19 cellular contexts compared by ENCODE assay signal in genomic region chr5:96198673-96199072, GRCh38.
A peak's percentile ranks its signal among the peaks of the same experiment; 100 is the strongest.
DNase-seq lines count a peak whose midpoint lies in the region; ATAC-seq and TF ChIP-seq lines count a peak whose summit lies in the region.
"Had no signal": no experiment of that assay in that cellular context is flagged by ENCODE, and none has a peak within 500 bp of the region (broad histone marks: within the 10 kb centered on the region; RNA-seq: fewer than 3 reads in every experiment).

No MANE protein-coding gene starts in this region.

- no TSS peak for BruUV-seq in Panc1 (replicated peaks; lab: Mats Ljungman, UMichigan)

- no peaks in the 10 kb centered on the region for H3K36me3 Mint-ChIP-seq in activated CD4-positive, alpha-beta memory T cell treated with anti-CD3 and anti-CD28 coated beads for 36 hours
- H3K36me3 Mint-ChIP-seq: activated naive CD4-positive, alpha-beta T cell treated with anti-CD3 and anti-CD28 coated beads, Interleukin-2, amount 10 ng/mL, durations not matched to agents 7 days and 5 days had no signal

- POLR2A ChIA-PET in Panc1 (lab: Charles Lee) = no interaction called here
- POLR2A ChIA-PET in activated CD4-positive, alpha-beta memory T cell treated with anti-CD3 and anti-CD28 coated beads for 36 hours (lab: Charles Lee) = no interaction called here

- DNase-seq in Panc1 (ENCODE audit: low read depth, low spot score) = no peak
- DNase-seq in dermis microvascular lymphatic vessel endothelial cell (ENCODE audit: low read depth in 2 of 2) = peak; percentile 12 to 79
- DNase-seq in right lobe of liver = no peak
- DNase-seq in posterior vena cava (ENCODE audit: low spot score) = no peak
- DNase-seq in activated CD4-positive, alpha-beta memory T cell treated with anti-CD3 and anti-CD28 coated beads for 36 hours = no peak
- DNase-seq in aorta = no peak
- DNase-seq: activated CD8-positive, alpha-beta T cell treated with anti-CD3 and anti-CD28 coated beads, Interleukin-2, amount 10 ng/mL, durations not matched to agents 7 days and 5 days; activated naive CD4-positive, alpha-beta T cell treated with anti-CD3 and anti-CD28 coated beads, Interleukin-2, amount 10 ng/mL, durations not matched to agents 7 days and 5 days; activated T-cell treated with anti-CD3 and anti-CD28 coated beads, Interleukin-2, amount 50 U/mL, for 4 hours; gastrocnemius medialis; midbrain; NCI-H1105; NCI-H510A treated with DMSO at 0.1 percent for 48 hours; nephron progenitor cell; RPMI8226; T1000 had no signal

- TF ChIP-seq POLR2A in right lobe of liver (IDR thresholded peaks at IDR 0.05) = no peak

- H3K27me3 Mint-ChIP-seq in activated CD4-positive, alpha-beta memory T cell treated with anti-CD3 and anti-CD28 coated beads for 36 hours = peaks cover 5% of the 10 kb centered on the region
- H3K27me3 Mint-ChIP-seq: activated naive CD4-positive, alpha-beta T cell treated with anti-CD3 and anti-CD28 coated beads, Interleukin-2, amount 10 ng/mL, durations not matched to agents 7 days and 5 days had no signal

- no peak for ATAC-seq in Panc1
- ATAC-seq in right lobe of liver = no peak
- no peak for ATAC-seq in HG03469 (IDR thresholded peaks at IDR 0.05; ENCODE audit: unreplicated experiment)
- no peak for ATAC-seq in aorta (ENCODE audit: low FRiP score)
- ATAC-seq: activated CD8-positive, alpha-beta T cell treated with anti-CD3 and anti-CD28 coated beads, Interleukin-2, amount 10 ng/mL, durations not matched to agents 7 days and 5 days; activated T-cell treated with anti-CD3 and anti-CD28 coated beads, Interleukin-2, amount 50 U/mL, for 4 hours; gastrocnemius medialis had no signal

- TF ChIP-seq CTCF in 22Rv1 (IDR thresholded peaks at IDR 0.05) (no peak), Panc1 (IDR thresholded peaks at IDR 0.05) (no peak), right lobe of liver (IDR thresholded peaks at IDR 0.05) (no peak)

- no peak overlapping the region for H3K4me3 ChIP-seq in Panc1 (ENCODE audit: low read depth in 2 of 2, low read length in 2 of 2)
- H3K4me3 ChIP-seq in right lobe of liver = no peak overlapping the region
- H3K4me3 ChIP-seq in aorta (ENCODE audit: low read length in 2 of 2) = no peak overlapping the region
- H3K4me3 ChIP-seq: BLaER1, gastrocnemius medialis had no signal

- CTCF ChIA-PET in Panc1 (lab: Charles Lee) = no interaction called here
- CTCF ChIA-PET in activated CD4-positive, alpha-beta memory T cell treated with anti-CD3 and anti-CD28 coated beads for 36 hours (lab: Charles Lee) = no interaction called here

- H3K27me3 ChIP-seq in Panc1 (ENCODE audit: control insufficient read depth, insufficient read depth, low read length) = no peaks in the 10 kb centered on the region
- no peaks in the 10 kb centered on the region for H3K27me3 ChIP-seq in right lobe of liver
- H3K27me3 ChIP-seq in aorta (ENCODE audit: control insufficient read depth in 1 of 2, insufficient read depth in 2 of 2, low read length in 1 of 2) = no peaks in the 10 kb centered on the region
- H3K27me3 ChIP-seq: BLaER1, gastrocnemius medialis had no signal

- H3K4me1 Mint-ChIP-seq in activated CD4-positive, alpha-beta memory T cell treated with anti-CD3 and anti-CD28 coated beads for 36 hours (ENCODE audit: low read depth) = peaks cover under 1% of the 10 kb centered on the region
- H3K4me1 Mint-ChIP-seq: activated naive CD4-positive, alpha-beta T cell treated with anti-CD3 and anti-CD28 coated beads, Interleukin-2, amount 10 ng/mL, durations not matched to agents 7 days and 5 days; nephron progenitor cell had no signal

- no peak overlapping the region for H3K27ac Mint-ChIP-seq in activated CD4-positive, alpha-beta memory T cell treated with anti-CD3 and anti-CD28 coated beads for 36 hours
- H3K27ac Mint-ChIP-seq: activated CD8-positive, alpha-beta T cell treated with anti-CD3 and anti-CD28 coated beads, Interleukin-2, amount 10 ng/mL, durations not matched to agents 7 days and 5 days; activated naive CD4-positive, alpha-beta T cell treated with anti-CD3 and anti-CD28 coated beads, Interleukin-2, amount 10 ng/mL, durations not matched to agents 7 days and 5 days had no signal

- no peak overlapping the region for H3K4me3 Mint-ChIP-seq in activated CD4-positive, alpha-beta memory T cell treated with anti-CD3 and anti-CD28 coated beads for 36 hours
- H3K4me3 Mint-ChIP-seq: activated CD8-positive, alpha-beta T cell treated with anti-CD3 and anti-CD28 coated beads, Interleukin-2, amount 10 ng/mL, durations not matched to agents 7 days and 5 days; activated naive CD4-positive, alpha-beta T cell treated with anti-CD3 and anti-CD28 coated beads, Interleukin-2, amount 10 ng/mL, durations not matched to agents 7 days and 5 days; activated T-cell treated with anti-CD3 and anti-CD28 coated beads, Interleukin-2, amount 50 U/mL, for 4 hours; nephron progenitor cell had no signal

- H3K9me3 Mint-ChIP-seq in activated CD4-positive, alpha-beta memory T cell treated with anti-CD3 and anti-CD28 coated beads for 36 hours = no peaks in the 10 kb centered on the region
- H3K9me3 Mint-ChIP-seq: activated naive CD4-positive, alpha-beta T cell treated with anti-CD3 and anti-CD28 coated beads, Interleukin-2, amount 10 ng/mL, durations not matched to agents 7 days and 5 days; activated T-cell treated with anti-CD3 and anti-CD28 coated beads, Interleukin-2, amount 50 U/mL, for 4 hours; nephron progenitor cell had no signal

- H3K9me3 ChIP-seq in Panc1 (ENCODE audit: control insufficient read depth, insufficient read depth, low read depth, low read length) = no peaks in the 10 kb centered on the region
- H3K9me3 ChIP-seq in right lobe of liver = no peaks in the 10 kb centered on the region
- H3K9me3 ChIP-seq in aorta (ENCODE audit: control insufficient read depth, low read length) = no peaks in the 10 kb centered on the region
- H3K9me3 ChIP-seq: BLaER1, gastrocnemius medialis had no signal

- H3K4me1 ChIP-seq in Panc1 (ENCODE audit: control insufficient read depth, insufficient read depth, low read length) (no peaks in the 10 kb centered on the region), right lobe of liver (peaks cover 0 to 58% (median 8%) of the 10 kb centered on the region in 4 donors), aorta (ENCODE audit: control insufficient read depth in 1 of 2, insufficient read depth in 2 of 2, low read length in 2 of 2) (no peaks in the 10 kb centered on the region)
- H3K4me1 ChIP-seq: BLaER1, gastrocnemius medialis had no signal

- H3K36me3 ChIP-seq in Panc1 (ENCODE audit: control insufficient read depth, insufficient read depth, low read length) = no peaks in the 10 kb centered on the region
- no peaks in the 10 kb centered on the region for H3K36me3 ChIP-seq in right lobe of liver
- no peaks in the 10 kb centered on the region for H3K36me3 ChIP-seq in aorta (ENCODE audit: control insufficient read depth in 1 of 2, insufficient read depth in 2 of 2, low read length in 1 of 2)
- H3K36me3 ChIP-seq: BLaER1, gastrocnemius medialis had no signal

- intact Hi-C loops in Panc1 (cut with micrococcal nuclease; ENCODE audit: unreplicated experiment) = no loop called here
- intact Hi-C loops in right lobe of liver (cut with DNase I) = no loop called here
- intact Hi-C loops in posterior vena cava (cut with DNase I) = no loop called here
- intact Hi-C loops in activated CD4-positive, alpha-beta memory T cell treated with anti-CD3 and anti-CD28 coated beads for 36 hours (cut with micrococcal nuclease) = no loop called here
- intact Hi-C loops in aorta (cut with DNase I) = no loop called here

- in situ Hi-C loops in Panc1 (cut with HindIII; ENCODE audit: low pct_unique_long_range_greater_than_20kb, low sequenced_read_pairs) = no loop called here

- H3K27ac ChIP-seq in 22Rv1 (peak overlapping the region; percentile 94), Panc1 (ENCODE audit: low read length) (peak overlapping the region; percentile 8; the same call in 1 of the 2 replicates), right lobe of liver (peak overlapping the region; percentile 69 to 87 (median 78)), aorta (ENCODE audit: low read depth in 1 of 2, low read length in 2 of 2) (no peak overlapping the region)
- H3K27ac ChIP-seq: BLaER1, gastrocnemius medialis had no signal

- whole genome bisulfite sequencing in right lobe of liver (ENCODE audit: insufficient coverage, low coverage, low lambda C conversion rate, missing lambda C conversion rate) = 45% methylated on average over 2 of the region's 2 CpGs
- WGBS in aorta, 2 donors = 39 to 42% methylated on average over 2 of the region's 2 CpGs

Comparison
In these comparisons a context has a peak if more than half of its experiments do, and no peak if none do; other contexts are left out.
1. H3K27ac ChIP-seq: peak in 22Rv1 (single experiment), Panc1 (single experiment) and right lobe of liver (3 of 3); none in aorta (0 of 2).
2. DNase-seq: peak in dermis microvascular lymphatic vessel endothelial cell (2 of 2); none in Panc1 (single experiment), right lobe of liver (0 of 3), posterior vena cava (single experiment), activated CD4-positive, alpha-beta memory T cell treated with anti-CD3 and anti-CD28 coated beads for 36 hours (single experiment) and aorta (0 of 2).